22 cellular contexts compared by ENCODE assay signal in genomic region chr1:213286235-213286634, GRCh38.
DNase-seq lines count a peak whose midpoint lies in the region; ATAC-seq, FAIRE-seq and TF ChIP-seq lines count a peak whose summit lies in the region.
"Had no signal": no experiment of that assay in that cellular context is flagged by ENCODE, and none has a peak within 500 bp of the region (broad histone marks: within the 10 kb centered on the region; RNA-seq: fewer than 3 reads in every experiment).

No MANE protein-coding gene starts in this region.

- POLR2A ChIA-PET in HepG2 (lab: Yijun Ruan, JAX), result no interaction called here
- POLR2A ChIA-PET in OCI-LY7 (lab: Charles Lee), result no interaction called here

- no peak for TF ChIP-seq POLR2A in HepG2 (IDR thresholded peaks at IDR 0.05; ENCODE audit: insufficient read depth in 1 of 2, low read depth in 2 of 2, low read length in 2 of 2)
- no peak for TF ChIP-seq POLR2A in stomach (IDR thresholded peaks at IDR 0.05)

- H3K4me1 ChIP-seq in liver (ENCODE audit: control insufficient read depth in 4 of 4, insufficient read depth in 4 of 4, low read length in 3 of 4) (no peaks in the 10 kb centered on the region), HepG2 (ENCODE audit: insufficient read depth, low read length) (peaks cover 35% of the 10 kb centered on the region), OCI-LY7 (ENCODE audit: insufficient read depth, low read length, poor library complexity, severe bottlenecking) (no peaks in the 10 kb centered on the region), stomach (no peaks in the 10 kb centered on the region), small intestine (ENCODE audit: control insufficient read depth in 2 of 2, insufficient read depth in 1 of 2, low read depth in 1 of 2, low read length in 1 of 2) (no peaks in the 10 kb centered on the region)
- H3K4me1 ChIP-seq: lower lobe of right lung, right atrium auricular region, tibial artery had no signal

- H3K36me3 Mint-ChIP-seq in endothelial cell (ENCODE audit: low read depth, unreplicated experiment) (no peaks in the 10 kb centered on the region), type B pancreatic cell (no peaks in the 10 kb centered on the region)
- H3K36me3 Mint-ChIP-seq: activated CD8-positive, alpha-beta memory T cell treated with anti-CD3 and anti-CD28 coated beads, Interleukin-2, amount 10 ng/mL, durations not matched to agents 7 days and 5 days; natural killer cell had no signal

- CTCF ChIA-PET in HepG2 (lab: Yijun Ruan, JAX; ENCODE audit: low intra/inter-chr PET ratio, low total read pairs) (no interaction called here), OCI-LY7 (lab: Charles Lee; ENCODE audit: unreplicated experiment) (interaction anchor here (0.6 kb wide), 1 partner anchor 14 kb away, joined by 3 read pairs; no protein-coding TSS in a partner anchor)

- H3K79me2 ChIP-seq in HepG2 (ENCODE audit: insufficient read depth, low read length), result no peaks in the 10 kb centered on the region
- H3K79me2 ChIP-seq in OCI-LY7 (ENCODE audit: insufficient read depth, low read depth, low read length), result no peaks in the 10 kb centered on the region

- H3K27ac Mint-ChIP-seq in endothelial cell (ENCODE audit: unreplicated experiment), result no peak overlapping the region
- H3K27ac Mint-ChIP-seq in type B pancreatic cell, result no peak overlapping the region
- H3K27ac Mint-ChIP-seq: activated CD8-positive, alpha-beta memory T cell treated with anti-CD3 and anti-CD28 coated beads, Interleukin-2, amount 10 ng/mL, durations not matched to agents 7 days and 5 days; natural killer cell had no signal

- H3K4me3 Mint-ChIP-seq in endothelial cell (ENCODE audit: unreplicated experiment), result no peak overlapping the region
- no peak overlapping the region for H3K4me3 Mint-ChIP-seq in type B pancreatic cell
- H3K4me3 Mint-ChIP-seq: activated CD8-positive, alpha-beta memory T cell treated with anti-CD3 and anti-CD28 coated beads, Interleukin-2, amount 10 ng/mL, durations not matched to agents 7 days and 5 days; natural killer cell had no signal

- H4K20me1 ChIP-seq in HepG2 (ENCODE audit: insufficient read depth, low read length), result no peaks in the 10 kb centered on the region
- no peaks in the 10 kb centered on the region for H4K20me1 ChIP-seq in OCI-LY7 (ENCODE audit: insufficient read depth, low read length)

- H3K9me2 ChIP-seq in OCI-LY7 (ENCODE audit: insufficient read depth, low read length), result no peaks in the 10 kb centered on the region

- WGBS in liver, result 99% methylated on average over 1 of the region's 1 CpG
- WGBS in HepG2 (ENCODE audit: low lambda C conversion rate), result 91% methylated on average over 1 of the region's 1 CpG
- 82 to 97% (median 94%) methylated on average over 1 of the region's 1 CpG for WGBS in stomach, 5 donors
- 85 to 95% (median 92%) methylated on average over 1 of the region's 1 CpG for WGBS in small intestine, 3 donors

- in situ Hi-C loops in HepG2 (cut with HindIII; ENCODE audit: extremely low pct_ligation_motif_present, low pct_unique_long_range_greater_than_20kb), result no loop called here

- H3K9me3 ChIP-seq in liver (ENCODE audit: control insufficient read depth in 4 of 4, low read length in 3 of 4) (peaks cover 0 to 2% (median 0%) of the 10 kb centered on the region in 4 donors), HepG2 (ENCODE audit: low read length) (no peaks in the 10 kb centered on the region), OCI-LY7 (ENCODE audit: low read length) (no peaks in the 10 kb centered on the region), stomach (no peaks in the 10 kb centered on the region), small intestine (ENCODE audit: control insufficient read depth, low read depth) (no peaks in the 10 kb centered on the region)
- H3K9me3 ChIP-seq: lower lobe of right lung, right atrium auricular region had no signal

- H3K4me1 Mint-ChIP-seq in endothelial cell (ENCODE audit: unreplicated experiment) (peaks cover 18% of the 10 kb centered on the region), type B pancreatic cell (ENCODE audit: unreplicated experiment) (peaks cover 4% of the 10 kb centered on the region)
- H3K4me1 Mint-ChIP-seq: activated CD8-positive, alpha-beta memory T cell treated with anti-CD3 and anti-CD28 coated beads, Interleukin-2, amount 10 ng/mL, durations not matched to agents 7 days and 5 days; natural killer cell had no signal

- DNase-seq in HepG2 (ENCODE audit: low spot score) (no peak), OCI-LY7 (ENCODE audit: low spot score) (no peak), endothelial cell (ENCODE audit: low spot score) (no peak), type B pancreatic cell (ENCODE audit: extremely low spot score, unreplicated experiment) (no peak), DMS79 treated with DMSO at 0.1 percent for 48 hours (lab: John Stamatoyannopoulos, UW) (no peak), stomach (no peak), small intestine (no peak)
- DNase-seq: ACHN; activated CD8-positive, alpha-beta memory T cell treated with anti-CD3 and anti-CD28 coated beads, Interleukin-2, amount 10 ng/mL, durations not matched to agents 7 days and 5 days; Kasumi-1; lower lobe of right lung; natural killer cell; NCI-H1930; NCI-H524 treated with DMSO at 0.1 percent for 48 hours; stimulated activated CD8-positive, alpha-beta memory T cell treated with anti-CD3 and anti-CD28 coated beads, Interleukin-4, amount 100 ng/mL, for 48 hours; T-helper 1 cell; tibial artery had no signal

- peak; percentile 8 for TF ChIP-seq CTCF in liver (IDR thresholded peaks at IDR 0.05; ENCODE audit: low read depth, low read length, missing input control)
- no peak for TF ChIP-seq CTCF in HepG2 (CRISPR knock-in tag; IDR thresholded peaks at IDR 0.05)
- peak; percentile 58 for TF ChIP-seq CTCF in OCI-LY7 (conservative IDR thresholded peaks at IDR 0.05; ENCODE audit: low read length)
- TF ChIP-seq CTCF in endothelial cell (IDR thresholded peaks at IDR 0.05; ENCODE audit: unreplicated experiment), result peak; percentile 41
- TF ChIP-seq CTCF in type B pancreatic cell (conservative IDR thresholded peaks at IDR 0.05), result peak; percentile 61
- TF ChIP-seq CTCF in stomach (IDR thresholded peaks at IDR 0.05), result no peak

- TF ChIP-seq RAD21 in liver (IDR thresholded peaks at IDR 0.05) (no peak), HepG2 (CRISPR knock-in tag; IDR thresholded peaks at IDR 0.05) (no peak)

- H3K27me3 ChIP-seq in liver (ENCODE audit: control insufficient read depth in 4 of 4, insufficient read depth in 4 of 4, low read length in 3 of 4) (no peaks in the 10 kb centered on the region), HepG2 (ENCODE audit: control insufficient read depth in 1 of 2, insufficient read depth in 2 of 2, low read length in 2 of 2) (no peaks in the 10 kb centered on the region), stomach (no peaks in the 10 kb centered on the region), small intestine (ENCODE audit: control insufficient read depth in 2 of 2, insufficient read depth in 2 of 2, low read length in 2 of 2) (no peaks in the 10 kb centered on the region)
- H3K27me3 ChIP-seq: right atrium auricular region, tibial artery had no signal

- no peak overlapping the region for H3K27ac ChIP-seq in liver (ENCODE audit: low read depth in 1 of 2, low read length in 2 of 2)
- H3K27ac ChIP-seq in HepG2 (ENCODE audit: extremely low read length, insufficient read depth, low read length), result no peak overlapping the region
- no peak overlapping the region for H3K27ac ChIP-seq in OCI-LY7 (ENCODE audit: low read depth, low read length, poor library complexity, severe bottlenecking)
- no peak overlapping the region for H3K27ac ChIP-seq in stomach
- no peak overlapping the region for H3K27ac ChIP-seq in small intestine (ENCODE audit: low read depth in 1 of 2, low read length in 1 of 2)
- H3K27ac ChIP-seq: lower lobe of right lung, right atrium auricular region, tibial artery had no signal

- H3K9me3 Mint-ChIP-seq in endothelial cell (ENCODE audit: unreplicated experiment), result no peaks in the 10 kb centered on the region
- no peaks in the 10 kb centered on the region for H3K9me3 Mint-ChIP-seq in type B pancreatic cell
- H3K9me3 Mint-ChIP-seq: natural killer cell had no signal

- H3K27me3 Mint-ChIP-seq in endothelial cell (ENCODE audit: unreplicated experiment), result peaks cover 3% of the 10 kb centered on the region
- no peaks in the 10 kb centered on the region for H3K27me3 Mint-ChIP-seq in type B pancreatic cell
- H3K27me3 Mint-ChIP-seq: activated CD8-positive, alpha-beta memory T cell treated with anti-CD3 and anti-CD28 coated beads, Interleukin-2, amount 10 ng/mL, durations not matched to agents 7 days and 5 days had no signal

- H3K36me3 ChIP-seq in liver (ENCODE audit: control insufficient read depth in 4 of 4, insufficient read depth in 3 of 4, low read depth in 1 of 4, low read length in 3 of 4) (no peaks in the 10 kb centered on the region), HepG2 (replicated peaks in 1 of 2; ENCODE audit: control insufficient read depth in 1 of 2, insufficient read depth in 2 of 2, low read length in 2 of 2) (no peaks in the 10 kb centered on the region), OCI-LY7 (ENCODE audit: insufficient read depth, low read length) (no peaks in the 10 kb centered on the region), stomach (no peaks in the 10 kb centered on the region), small intestine (ENCODE audit: control insufficient read depth in 2 of 2, insufficient read depth in 2 of 2, low read length in 2 of 2) (no peaks in the 10 kb centered on the region)
- H3K36me3 ChIP-seq: lower lobe of right lung, right atrium auricular region, tibial artery had no signal

- H2AFZ ChIP-seq in HepG2 (ENCODE audit: low read length), result no peak overlapping the region
- H2AFZ ChIP-seq in OCI-LY7 (ENCODE audit: low read length), result no peak overlapping the region

- H3K9ac ChIP-seq in liver (ENCODE audit: low read depth in 1 of 2, low read length in 2 of 2) (no peak overlapping the region), HepG2 (ENCODE audit: insufficient read depth, low read depth, low read length) (no peak overlapping the region)

- TF ChIP-seq EP300 in HepG2 (IDR thresholded peaks at IDR 0.05; ENCODE audit: low read depth in 2 of 2, low read length in 2 of 2), result no peak
- TF ChIP-seq EP300 in HepG2 (CRISPR knock-in tag; IDR thresholded peaks at IDR 0.05; ENCODE audit: borderline replicate concordance), result no peak
- no peak for TF ChIP-seq EP300 in stomach (IDR thresholded peaks at IDR 0.05)

- H3K4me2 ChIP-seq in HepG2 (ENCODE audit: low read depth, low read length), result no peak overlapping the region
- H3K4me2 ChIP-seq in OCI-LY7 (ENCODE audit: low read length), result no peak overlapping the region

- BruUV-seq in HepG2 (replicated peaks; lab: Mats Ljungman, UMichigan) (no TSS peak), OCI-LY7 (replicated peaks; lab: Mats Ljungman, UMichigan) (no TSS peak)

- intact Hi-C loops in HepG2 (cut with micrococcal nuclease; ENCODE audit: unreplicated experiment) (no loop called here), OCI-LY7 (cut with micrococcal nuclease; ENCODE audit: unreplicated experiment) (no loop called here), stomach (cut with DNase I; ENCODE audit: low total_unique reads) (no loop called here)

- no peak overlapping the region for H3K4me3 ChIP-seq in liver (ENCODE audit: low read depth in 1 of 3, low read length in 3 of 3)
- no peak overlapping the region for H3K4me3 ChIP-seq in HepG2 (replicated peaks in 1 of 3; ENCODE audit: insufficient read depth in 1 of 3, low read depth in 2 of 3, low read length in 3 of 3)
- H3K4me3 ChIP-seq in OCI-LY7 (ENCODE audit: low read depth, low read length, poor library complexity, severe bottlenecking), result no peak overlapping the region
- no peak overlapping the region for H3K4me3 ChIP-seq in stomach
- no peak overlapping the region for H3K4me3 ChIP-seq in small intestine (ENCODE audit: low read depth in 1 of 2, low read length in 2 of 2)
- H3K4me3 ChIP-seq: lower lobe of right lung, right atrium auricular region, tibial artery had no signal

- ATAC-seq in HepG2, result no peak
- ATAC-seq: activated CD4-positive, CD25-positive, alpha-beta regulatory T cell treated with anti-CD3 and anti-CD28 coated beads, Interleukin-2, amount 50 U/mL, for 24 hours; activated CD8-positive, alpha-beta memory T cell treated with anti-CD3 and anti-CD28 coated beads, Interleukin-2, amount 10 ng/mL, durations not matched to agents 7 days and 5 days; lower lobe of right lung; natural killer cell had no signal

- FAIRE-seq in HepG2 (lab: Jason Lieb, UNC), result no peak
- FAIRE-seq in small intestine (lab: Jason Lieb, UNC), result no peak
- FAIRE-seq: H54, RCC 7860 had no signal

Comparison
In these comparisons a context has a peak if more than half of its experiments do, and no peak if none do; other contexts are left out.
1. CTCF ChIP-seq: peak in liver (single experiment), OCI-LY7 (single experiment), endothelial cell (single experiment) and type B pancreatic cell (single experiment); none in HepG2 (single experiment) and stomach (0 of 7).